27 cellular contexts compared by ENCODE assay signal in the genomic region with DNA sequence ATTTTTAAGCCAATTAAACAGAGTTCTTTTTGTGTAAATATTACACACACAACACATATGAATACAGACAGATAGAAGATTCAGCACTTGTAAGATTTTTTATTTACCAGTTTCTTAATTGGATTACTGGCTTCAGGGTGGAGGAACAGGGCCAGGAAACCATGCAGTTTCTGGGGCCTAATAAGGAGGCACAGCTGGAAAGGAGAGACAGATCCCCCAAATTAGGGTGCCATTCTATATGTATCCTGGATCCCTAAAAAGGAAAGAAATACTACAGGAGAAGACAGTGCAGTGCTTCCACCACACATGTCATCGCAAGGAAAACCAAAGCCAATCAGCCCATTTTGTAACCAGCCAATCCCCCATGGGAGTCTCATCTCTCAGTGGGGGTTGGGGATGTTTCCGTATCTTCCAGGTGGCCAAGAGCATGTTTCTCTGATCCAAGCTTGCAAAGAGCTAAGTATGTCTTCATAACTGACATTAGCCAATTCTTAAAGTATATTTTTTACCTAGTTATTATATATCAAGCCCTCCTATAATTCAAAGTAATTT. TPM values are rescaled to one million over a fixed set of nuclear protein-coding genes. Genes with fewer than 3 reads are reported as not detected.
"Had no signal": no experiment of that assay in that cellular context is flagged by ENCODE, and none has a peak within 500 bp of the region (broad histone marks: within the 10 kb centered on the region; RNA-seq: fewer than 3 reads in every experiment).

No MANE protein-coding gene starts in this region.

- H3K79me2 ChIP-seq: hepatocyte had no signal

- ATAC-seq: effector memory CD8-positive, alpha-beta T cell; gastrocnemius medialis; heart left ventricle; left lobe of liver; mucosa of descending colon; naive thymus-derived CD4-positive, alpha-beta T cell; sciatic nerve; stimulated activated effector memory CD8-positive, alpha-beta T cell treated with anti-CD3 and anti-CD28 coated beads, Interleukin-12 subunit alpha, Interleukin-12 subunit beta, amount 100 ng/mL, for 72 hours had no signal

- H2AFZ ChIP-seq: hepatocyte, neural progenitor cell had no signal

- H3K4me1 Mint-ChIP-seq: memory B cell; mesothelial cell of epicardium; naive thymus-derived CD4-positive, alpha-beta T cell; nephron; neural progenitor cell; stimulated activated effector memory CD8-positive, alpha-beta T cell treated with anti-CD3 and anti-CD28 coated beads, Interleukin-12 subunit alpha, Interleukin-12 subunit beta, amount 100 ng/mL, for 72 hours had no signal

- H3K9ac ChIP-seq: neural progenitor cell had no signal

- H3K27ac ChIP-seq: gastrocnemius medialis, heart left ventricle, hepatocyte, neural progenitor cell, prostate gland, right atrium auricular region, stomach, thyroid gland had no signal

- H3K4me2 ChIP-seq: hepatocyte, neural progenitor cell had no signal

- H3K36me3 ChIP-seq: gastrocnemius medialis, heart left ventricle, neural progenitor cell, prostate gland, right atrium auricular region, stomach, thyroid gland had no signal

- H3K4me3 ChIP-seq: gastrocnemius medialis, heart left ventricle, hepatocyte, lung, mucosa of descending colon, neural progenitor cell, prostate gland, right atrium auricular region, stomach, thyroid gland had no signal

- H3K36me3 Mint-ChIP-seq: mesothelial cell of epicardium; neural progenitor cell; stimulated activated effector memory CD8-positive, alpha-beta T cell treated with anti-CD3 and anti-CD28 coated beads, Interleukin-12 subunit alpha, Interleukin-12 subunit beta, amount 100 ng/mL, for 72 hours; type B pancreatic cell had no signal

- DNase-seq: cortex of kidney; effector memory CD8-positive, alpha-beta T cell; foreskin fibroblast; gastrocnemius medialis; heart left ventricle; kidney; mucosa of descending colon; naive thymus-derived CD4-positive, alpha-beta T cell; stimulated activated CD4-positive, alpha-beta T cell treated with anti-CD3 and anti-CD28 coated beads, Interleukin-2, amount 100 ng/mL, for 24 hours; stimulated activated CD4-positive, alpha-beta T cell treated with anti-CD3 and anti-CD28 coated beads, Interleukin-4, amount 100 ng/mL, for 24 hours; stimulated activated naive CD4-positive, alpha-beta T cell treated with Interleukin-2 at 50 U/mL for 16 hours; stomach; thyroid gland had no signal

- H3K27ac Mint-ChIP-seq: effector memory CD8-positive, alpha-beta T cell; memory B cell; mesothelial cell of epicardium; naive thymus-derived CD4-positive, alpha-beta T cell; nephron; neural progenitor cell; stimulated activated effector memory CD8-positive, alpha-beta T cell treated with anti-CD3 and anti-CD28 coated beads, Interleukin-12 subunit alpha, Interleukin-12 subunit beta, amount 100 ng/mL, for 72 hours; type B pancreatic cell had no signal

- H3K4me1 ChIP-seq: gastrocnemius medialis, heart left ventricle, neural progenitor cell, prostate gland, right atrium auricular region, stomach, thyroid gland had no signal

- H3K27me3 ChIP-seq: hepatocyte, neural progenitor cell, right atrium auricular region, thyroid gland had no signal

- H3K4me3 Mint-ChIP-seq: effector memory CD8-positive, alpha-beta T cell; memory B cell; mesothelial cell of epicardium; naive thymus-derived CD4-positive, alpha-beta T cell; nephron; neural progenitor cell; stimulated activated effector memory CD8-positive, alpha-beta T cell treated with anti-CD3 and anti-CD28 coated beads, Interleukin-12 subunit alpha, Interleukin-12 subunit beta, amount 100 ng/mL, for 72 hours; type B pancreatic cell had no signal

- H3K9me3 ChIP-seq: gastrocnemius medialis, prostate gland, thyroid gland had no signal

RNA-seq across cellular contexts. Expression of a gene that starts 15.8 kb away (rescaled TPM):
- total RNA-seq: osteoblast, temporal lobe had no signal
- polyA plus RNA-seq: naive thymus-derived CD4-positive, alpha-beta T cell had no signal
